ENCODE assay signal across 8 cellular contexts in genomic region chr1:149886396-149887195, GRCh38. TPM values are rescaled to one million over a fixed set of nuclear protein-coding genes. Genes with fewer than 3 reads are reported as not detected.
A peak's percentile ranks its signal among the peaks of the same experiment; 100 is the strongest.
DNase-seq lines count a peak whose midpoint lies in the region; ATAC-seq and TF ChIP-seq lines count a peak whose summit lies in the region.

No MANE protein-coding gene starts in this region.

- H3K4me1 ChIP-seq in osteoblast (ENCODE audit: insufficient read depth, low read length) (peaks cover 21% of the 10 kb centered on the region), thoracic aorta (ENCODE audit: control insufficient read depth in 1 of 2, low read depth in 2 of 2) (peaks cover 6 to 21% of the 10 kb centered on the region in 2 donors)

- H3K27ac ChIP-seq in osteoblast (ENCODE audit: low read depth, low read length) = peak overlapping the region; percentile 94
- H3K27ac ChIP-seq in thoracic aorta = peak overlapping the region; percentile 88 to 100

- H3K27ac Mint-ChIP-seq in glutamatergic neuron (ENCODE audit: unreplicated experiment) = no peak overlapping the region

- DNase-seq in NCI-H1048 (lab: John Stamatoyannopoulos, UW) (peak; percentile 99), SK-N-DZ (ENCODE audit: low spot score) (peak; percentile 100), glutamatergic neuron (peak; percentile 60), osteoblast (ENCODE audit: insufficient read length, low spot score, missing footprints) (peak; percentile 95), thoracic aorta (ENCODE audit: low spot score) (peak; percentile 80)
- DNase-seq in activated naive CD4-positive, alpha-beta T cell treated with anti-CD3 and anti-CD28 coated beads, Interleukin-2, amount 50 U/mL, for 16 hours = peak; percentile 76

- H3K4me3 ChIP-seq in GM08714 (ENCODE audit: low read length) (peak overlapping the region; percentile 98; the same call in 1 of the 2 replicates), osteoblast (ENCODE audit: insufficient read depth, low read length) (peak overlapping the region; percentile 80), thoracic aorta (peak overlapping the region; percentile 76)

- H3K36me3 ChIP-seq in osteoblast (ENCODE audit: insufficient read depth, low read length) (no peaks in the 10 kb centered on the region), thoracic aorta (no peaks in the 10 kb centered on the region)

- no peak overlapping the region for H2AFZ ChIP-seq in osteoblast (ENCODE audit: low read length)

- peaks cover 3% of the 10 kb centered on the region for H3K27me3 Mint-ChIP-seq in glutamatergic neuron (ENCODE audit: unreplicated experiment)

- TF ChIP-seq CTCF in glutamatergic neuron (IDR thresholded peaks at IDR 0.05; ENCODE audit: partially characterized antibody, unreplicated experiment) = no peak
- no peak for TF ChIP-seq CTCF in osteoblast (IDR thresholded peaks at IDR 0.05; ENCODE audit: extremely low read depth, low read depth, low read length)
- no peak for TF ChIP-seq CTCF in thoracic aorta (IDR thresholded peaks at IDR 0.05)

- H3K36me3 Mint-ChIP-seq in glutamatergic neuron (ENCODE audit: unreplicated experiment) = no peaks in the 10 kb centered on the region

- H3K4me3 Mint-ChIP-seq in glutamatergic neuron (ENCODE audit: unreplicated experiment) = no peak overlapping the region

- no peaks in the 10 kb centered on the region for H4K20me1 ChIP-seq in osteoblast (ENCODE audit: insufficient read depth, low read length)

- no peaks in the 10 kb centered on the region for H3K4me1 Mint-ChIP-seq in glutamatergic neuron (ENCODE audit: low read depth, unreplicated experiment)

- peaks cover 4% of the 10 kb centered on the region for H3K9me3 Mint-ChIP-seq in glutamatergic neuron (ENCODE audit: unreplicated experiment)

- H3K9me3 ChIP-seq in osteoblast (ENCODE audit: low read depth, low read length) = no peaks in the 10 kb centered on the region
- H3K9me3 ChIP-seq in thoracic aorta = no peaks in the 10 kb centered on the region

- H3K79me2 ChIP-seq in osteoblast (ENCODE audit: insufficient read depth, low read length) = peaks cover 26% of the 10 kb centered on the region

- peak overlapping the region; percentile 91 for H3K4me2 ChIP-seq in osteoblast (ENCODE audit: insufficient read depth, low read length)

- H3K27me3 ChIP-seq in osteoblast (ENCODE audit: insufficient read depth, low read length) (no peaks in the 10 kb centered on the region), thoracic aorta (replicated peaks; ENCODE audit: insufficient read depth) (no peaks in the 10 kb centered on the region)

- ATAC-seq in HG02588 (IDR thresholded peaks at IDR 0.05; ENCODE audit: unreplicated experiment) = peak; percentile 55
- ATAC-seq in thoracic aorta (ENCODE audit: insufficient number of reproducible peaks, low FRiP score, low read depth) = peak; percentile 85

RNA-seq across cellular contexts. Expression of gene BOLA1, which starts 12.8 kb away (rescaled TPM):
- polyA plus RNA-seq in SK-N-DZ (2014; cell fraction: cytosol; rRNA removed) = 32.8 and 33.7 TPM in 2 replicates
- 37.5 and 43.6 TPM in 2 replicates for polyA plus RNA-seq in SK-N-DZ (2014; cell fraction: nucleus; rRNA removed)
- total RNA-seq in glutamatergic neuron (ENCODE audit: unreplicated experiment) = 6.4 TPM
- 6.9 and 7.7 TPM in 2 replicates for total RNA-seq in osteoblast
- 10 to 100 TPM; 25.7 to 46.0 TPM for total RNA-seq in thoracic aorta

RNA-seq across cellular contexts. Expression of gene SV2A, which starts 31.0 kb away (rescaled TPM):
- polyA plus RNA-seq in SK-N-DZ (2014; cell fraction: cytosol; rRNA removed) = 22.6 and 27.0 TPM in 2 replicates
- polyA plus RNA-seq in SK-N-DZ (2014; cell fraction: nucleus; rRNA removed) = 20.1 and 27.6 TPM in 2 replicates
- total RNA-seq in glutamatergic neuron (ENCODE audit: unreplicated experiment) (34.9 TPM), osteoblast (20.3 and 23.2 TPM in 2 replicates), thoracic aorta (10 to 100 TPM; 22.7 to 24.3 TPM)

RNA-seq across cellular contexts. Expression of gene SF3B4, which starts 41.0 kb away (rescaled TPM):
- polyA plus RNA-seq in SK-N-DZ (2014; cell fraction: cytosol; rRNA removed) = 49.6 and 65.4 TPM in 2 replicates
- 23.3 and 41.1 TPM in 2 replicates for polyA plus RNA-seq in SK-N-DZ (2014; cell fraction: nucleus; rRNA removed)
- total RNA-seq in glutamatergic neuron (ENCODE audit: unreplicated experiment) = 47.3 TPM
- total RNA-seq in osteoblast = 12.4 and 13.4 TPM in 2 replicates
- 10 to 100 TPM; 14.5 to 15.4 TPM for total RNA-seq in thoracic aorta

RNA-seq across cellular contexts. Expression of gene MTMR11, which starts 50.1 kb away (rescaled TPM):
- 3.9 and 4.5 TPM in 2 replicates for polyA plus RNA-seq in SK-N-DZ (2014; cell fraction: cytosol; rRNA removed)
- 43.9 and 44.1 TPM in 2 replicates for polyA plus RNA-seq in SK-N-DZ (2014; cell fraction: nucleus; rRNA removed)
- total RNA-seq in glutamatergic neuron (ENCODE audit: unreplicated experiment) (2.6 TPM), osteoblast (7.2 and 13.3 TPM in 2 replicates), thoracic aorta (10 to 100 TPM; 50.8 to 53.7 TPM)

Comparison
In these comparisons a context has a peak if more than half of its experiments do, and no peak if none do; other contexts are left out.
1. Peak in every context shown above with its lines: DNase-seq, ATAC-seq, H3K4me3 ChIP-seq and H3K27ac ChIP-seq.